Comparison of ENCODE assay signal across 1 cellular context in the genomic region with DNA sequence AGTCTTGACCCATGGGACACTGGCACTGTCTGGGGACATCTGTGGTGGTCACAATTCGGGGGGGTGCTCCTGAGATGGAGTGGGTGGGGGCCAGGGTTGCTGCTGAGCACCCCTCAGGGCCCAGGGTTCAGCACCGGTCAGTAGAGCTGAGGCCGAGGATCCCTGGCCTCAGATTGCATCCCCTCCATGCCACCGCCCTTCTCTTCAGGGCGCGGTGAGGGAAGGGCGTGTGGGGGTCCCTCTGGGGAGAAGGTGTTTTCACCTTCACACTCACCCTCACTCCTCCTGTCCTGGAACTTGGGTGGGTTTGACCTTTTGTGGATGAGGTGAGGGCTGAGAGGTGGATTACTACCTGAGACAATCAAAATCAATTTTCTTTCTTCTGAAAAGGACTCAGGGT.
TF ChIP-seq lines count a peak whose summit lies in the region.

No MANE protein-coding gene starts in this region.

TF ChIP-seq in GM23338, 12 proteins besides CTCF, POLR2A, EP300 and RAD21 (continued from another document):
- TF ChIP-seq ZNF462 (CRISPR knock-in tag; IDR thresholded peaks at IDR 0.05), result no peak
- TF ChIP-seq JUNB (IDR thresholded peaks at IDR 0.05; ENCODE audit: unreplicated experiment), result no peak
- no peak for TF ChIP-seq CREB1 (CRISPR knock-in tag; IDR thresholded peaks at IDR 0.05; ENCODE audit: low read depth)
- TF ChIP-seq, protein P1, sequence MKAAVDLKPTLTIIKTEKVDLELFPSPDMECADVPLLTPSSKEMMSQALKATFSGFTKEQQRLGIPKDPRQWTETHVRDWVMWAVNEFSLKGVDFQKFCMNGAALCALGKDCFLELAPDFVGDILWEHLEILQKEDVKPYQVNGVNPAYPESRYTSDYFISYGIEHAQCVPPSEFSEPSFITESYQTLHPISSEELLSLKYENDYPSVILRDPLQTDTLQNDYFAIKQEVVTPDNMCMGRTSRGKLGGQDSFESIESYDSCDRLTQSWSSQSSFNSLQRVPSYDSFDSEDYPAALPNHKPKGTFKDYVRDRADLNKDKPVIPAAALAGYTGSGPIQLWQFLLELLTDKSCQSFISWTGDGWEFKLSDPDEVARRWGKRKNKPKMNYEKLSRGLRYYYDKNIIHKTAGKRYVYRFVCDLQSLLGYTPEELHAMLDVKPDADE (IDR thresholded peaks at IDR 0.05), result no peak
- TF ChIP-seq EZH2phosphoT487 (IDR thresholded peaks at IDR 0.05; ENCODE audit: unreplicated experiment), result no peak
- TF ChIP-seq NANOG (IDR thresholded peaks at IDR 0.05; ENCODE audit: borderline replicate concordance), result no peak
- TF ChIP-seq, protein P2, sequence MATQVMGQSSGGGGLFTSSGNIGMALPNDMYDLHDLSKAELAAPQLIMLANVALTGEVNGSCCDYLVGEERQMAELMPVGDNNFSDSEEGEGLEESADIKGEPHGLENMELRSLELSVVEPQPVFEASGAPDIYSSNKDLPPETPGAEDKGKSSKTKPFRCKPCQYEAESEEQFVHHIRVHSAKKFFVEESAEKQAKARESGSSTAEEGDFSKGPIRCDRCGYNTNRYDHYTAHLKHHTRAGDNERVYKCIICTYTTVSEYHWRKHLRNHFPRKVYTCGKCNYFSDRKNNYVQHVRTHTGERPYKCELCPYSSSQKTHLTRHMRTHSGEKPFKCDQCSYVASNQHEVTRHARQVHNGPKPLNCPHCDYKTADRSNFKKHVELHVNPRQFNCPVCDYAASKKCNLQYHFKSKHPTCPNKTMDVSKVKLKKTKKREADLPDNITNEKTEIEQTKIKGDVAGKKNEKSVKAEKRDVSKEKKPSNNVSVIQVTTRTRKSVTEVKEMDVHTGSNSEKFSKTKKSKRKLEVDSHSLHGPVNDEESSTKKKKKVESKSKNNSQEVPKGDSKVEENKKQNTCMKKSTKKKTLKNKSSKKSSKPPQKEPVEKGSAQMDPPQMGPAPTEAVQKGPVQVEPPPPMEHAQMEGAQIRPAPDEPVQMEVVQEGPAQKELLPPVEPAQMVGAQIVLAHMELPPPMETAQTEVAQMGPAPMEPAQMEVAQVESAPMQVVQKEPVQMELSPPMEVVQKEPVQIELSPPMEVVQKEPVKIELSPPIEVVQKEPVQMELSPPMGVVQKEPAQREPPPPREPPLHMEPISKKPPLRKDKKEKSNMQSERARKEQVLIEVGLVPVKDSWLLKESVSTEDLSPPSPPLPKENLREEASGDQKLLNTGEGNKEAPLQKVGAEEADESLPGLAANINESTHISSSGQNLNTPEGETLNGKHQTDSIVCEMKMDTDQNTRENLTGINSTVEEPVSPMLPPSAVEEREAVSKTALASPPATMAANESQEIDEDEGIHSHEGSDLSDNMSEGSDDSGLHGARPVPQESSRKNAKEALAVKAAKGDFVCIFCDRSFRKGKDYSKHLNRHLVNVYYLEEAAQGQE (IDR thresholded peaks at IDR 0.05; ENCODE audit: unreplicated experiment), result no peak
TF ChIP-seq in GM23338: peak in this region for 0.
